ENCODE assay signal across 2 cellular contexts in the genomic region with DNA sequence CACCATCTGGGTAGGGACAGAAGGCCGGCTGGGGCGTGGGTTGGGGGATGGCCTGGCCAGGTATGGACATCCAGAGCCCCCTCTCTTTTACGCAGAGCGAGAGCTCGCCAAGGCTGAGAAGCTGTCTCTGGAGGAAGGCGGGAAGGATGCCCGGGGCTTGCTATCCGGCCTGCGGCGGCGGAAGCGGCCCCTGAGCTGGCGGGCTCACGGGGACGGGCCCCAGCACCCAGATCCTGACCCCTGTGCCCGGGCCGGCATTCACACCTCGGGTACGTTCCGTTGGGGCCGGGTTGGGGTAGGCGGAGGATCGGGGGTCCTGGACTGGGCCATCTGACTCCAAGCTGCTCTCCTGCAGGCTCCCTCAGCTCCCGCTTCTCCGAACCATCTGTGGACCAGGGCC.
TF ChIP-seq lines count a peak whose summit lies in the region.

No MANE protein-coding gene starts in this region.

TF ChIP-seq in HepG2, 621 proteins besides CTCF, POLR2A, EP300 and RAD21:
- TF ChIP-seq ZNF160 (CRISPR knock-in tag; IDR thresholded peaks at IDR 0.05) (no peak), AGO2 (optimal IDR thresholded peaks at IDR 0.05; ENCODE audit: low read depth, low read length) (peak; percentile 82), ZNF850 (CRISPR knock-in tag; conservative IDR thresholded peaks at IDR 0.05) (no peak), ZNF589 (CRISPR knock-in tag; conservative IDR thresholded peaks at IDR 0.05) (no peak), TBX2 (CRISPR knock-in tag; IDR thresholded peaks at IDR 0.05; ENCODE audit: borderline replicate concordance) (no peak), SPEN (CRISPR knock-in tag; IDR thresholded peaks at IDR 0.05; ENCODE audit: low read depth) (no peak), NONO (IDR thresholded peaks at IDR 0.05) (no peak), NONO (CRISPR knock-in tag; conservative IDR thresholded peaks at IDR 0.05) (no peak), ZNF207 (IDR thresholded peaks at IDR 0.05; ENCODE audit: borderline replicate concordance) (no peak), NR2F2 (IDR thresholded peaks at IDR 0.05; ENCODE audit: borderline replicate concordance, low read depth) (no peak), RBFOX2 (IDR thresholded peaks at IDR 0.05; ENCODE audit: low read depth, low read length) (peak; percentile 38; the same call in 1 of the 2 replicates)

TF ChIP-seq in GM23338, 12 proteins besides CTCF, POLR2A, EP300 and RAD21:
- no peak for TF ChIP-seq EZH2 (IDR thresholded peaks at IDR 0.05; ENCODE audit: low read depth, unreplicated experiment)
- 0 out of 2 replicates have a peak, but pooled peaks have one; percentile 15 for TF ChIP-seq POLR2AphosphoS5 (IDR thresholded peaks at IDR 0.05; ENCODE audit: low read depth)
- TF ChIP-seq ZNF114 (CRISPR knock-in tag; IDR thresholded peaks at IDR 0.05), result no peak
